ENCODE assay signal across 25 cellular contexts in genomic region chr11:133413726-133414125, GRCh38.
"Had no signal": no experiment of that assay in that cellular context is flagged by ENCODE, and none has a peak within 500 bp of the region (broad histone marks: within the 10 kb centered on the region; RNA-seq: fewer than 3 reads in every experiment).

No MANE protein-coding gene starts in this region.

- H3K27me3 Mint-ChIP-seq: stimulated activated naive B cell treated with anti-CD40 and anti-IgM and Interleukin-4, amounts not matched to agents 10 μg/mL and 1 μg/mL and 100 μg/mL, for 72 hours; stimulated activated naive CD8-positive, alpha-beta T cell treated with anti-CD3 and anti-CD28 coated beads, Interleukin-15, Interleukin-2, amounts not matched to agents 100 ng/mL and 50 ng/mL, for 24 hours had no signal

- ATAC-seq: natural killer cell; pancreas; psoas muscle; right cardiac atrium; right lobe of liver; stimulated activated effector memory CD8-positive, alpha-beta T cell treated with anti-CD3 and anti-CD28 coated beads, Interleukin-12 subunit alpha, Interleukin-12 subunit beta, amount 100 ng/mL, for 72 hours; stimulated activated naive B cell treated with anti-CD40 and anti-IgM and Interleukin-4, amounts not matched to agents 10 μg/mL and 1 μg/mL and 100 μg/mL, for 72 hours had no signal

- H3K4me3 Mint-ChIP-seq: natural killer cell; nephron; stimulated activated effector memory CD8-positive, alpha-beta T cell treated with anti-CD3 and anti-CD28 coated beads, Interleukin-12 subunit alpha, Interleukin-12 subunit beta, amount 100 ng/mL, for 72 hours; stimulated activated naive B cell treated with anti-CD40 and anti-IgM and Interleukin-4, amounts not matched to agents 10 μg/mL and 1 μg/mL and 100 μg/mL, for 72 hours; stimulated activated naive CD8-positive, alpha-beta T cell treated with anti-CD3 and anti-CD28 coated beads, Interleukin-15, Interleukin-2, amounts not matched to agents 100 ng/mL and 50 ng/mL, for 24 hours had no signal

- H3K4me1 ChIP-seq: pancreas, psoas muscle, right lobe of liver, sigmoid colon, stomach, thyroid gland, tibial nerve, upper lobe of left lung, vagina had no signal

- H3K27ac ChIP-seq: neutrophil, pancreas, psoas muscle, right lobe of liver, sigmoid colon, stomach, thoracic aorta, thyroid gland, tibial nerve, upper lobe of left lung, vagina had no signal

- H3K4me1 Mint-ChIP-seq: natural killer cell; nephron; stimulated activated effector memory CD8-positive, alpha-beta T cell treated with anti-CD3 and anti-CD28 coated beads, Interleukin-12 subunit alpha, Interleukin-12 subunit beta, amount 100 ng/mL, for 72 hours; stimulated activated naive B cell treated with anti-CD40 and anti-IgM and Interleukin-4, amounts not matched to agents 10 μg/mL and 1 μg/mL and 100 μg/mL, for 72 hours had no signal

- H3K9me3 Mint-ChIP-seq: nephron; stimulated activated naive B cell treated with anti-CD40 and anti-IgM and Interleukin-4, amounts not matched to agents 10 μg/mL and 1 μg/mL and 100 μg/mL, for 72 hours; stimulated activated naive CD8-positive, alpha-beta T cell treated with anti-CD3 and anti-CD28 coated beads, Interleukin-15, Interleukin-2, amounts not matched to agents 100 ng/mL and 50 ng/mL, for 24 hours had no signal

- H3K36me3 ChIP-seq: neutrophil, pancreas, right lobe of liver, sigmoid colon, stomach, thoracic aorta, thyroid gland, tibial nerve, upper lobe of left lung, vagina had no signal

- H3K27me3 ChIP-seq: neutrophil, pancreas, right lobe of liver, sigmoid colon, stomach, thyroid gland, tibial nerve, upper lobe of left lung, vagina had no signal

- H3K27ac Mint-ChIP-seq: natural killer cell; nephron; stimulated activated effector memory CD8-positive, alpha-beta T cell treated with anti-CD3 and anti-CD28 coated beads, Interleukin-12 subunit alpha, Interleukin-12 subunit beta, amount 100 ng/mL, for 72 hours; stimulated activated naive B cell treated with anti-CD40 and anti-IgM and Interleukin-4, amounts not matched to agents 10 μg/mL and 1 μg/mL and 100 μg/mL, for 72 hours; stimulated activated naive CD8-positive, alpha-beta T cell treated with anti-CD3 and anti-CD28 coated beads, Interleukin-15, Interleukin-2, amounts not matched to agents 100 ng/mL and 50 ng/mL, for 24 hours had no signal

- H3K4me3 ChIP-seq: pancreas, psoas muscle, right lobe of liver, sigmoid colon, stomach, thoracic aorta, thyroid gland, tibial nerve, upper lobe of left lung, vagina had no signal

- H3K36me3 Mint-ChIP-seq: natural killer cell; stimulated activated effector memory CD8-positive, alpha-beta T cell treated with anti-CD3 and anti-CD28 coated beads, Interleukin-12 subunit alpha, Interleukin-12 subunit beta, amount 100 ng/mL, for 72 hours; stimulated activated naive B cell treated with anti-CD40 and anti-IgM and Interleukin-4, amounts not matched to agents 10 μg/mL and 1 μg/mL and 100 μg/mL, for 72 hours had no signal

- H3K9me3 ChIP-seq: neutrophil, pancreas, psoas muscle, right lobe of liver, thoracic aorta, thyroid gland, tibial nerve, upper lobe of left lung, vagina had no signal

- DNase-seq: natural killer cell; nucleus accumbens; pancreas; psoas muscle; right cardiac atrium; right lobe of liver; sigmoid colon; small intestine; stimulated activated CD4-positive, alpha-beta T cell treated with anti-CD3 and anti-CD28 coated beads, Interleukin-15, amount 100 ng/mL, for 24 hours; stimulated activated CD4-positive, alpha-beta T cell treated with anti-CD3 and anti-CD28 coated beads, Interleukin-2, amount 100 ng/mL, for 24 hours; stimulated activated CD4-positive, alpha-beta T cell treated with anti-CD3 and anti-CD28 coated beads, Interleukin-2, amount 100 ng/mL, for 48 hours; stimulated activated CD4-positive, alpha-beta T cell treated with anti-CD3 and anti-CD28 coated beads, Interleukin-4, amount 100 ng/mL, for 24 hours; stimulated activated naive B cell treated with anti-CD40 and anti-IgM and Interleukin-4, amounts not matched to agents 10 μg/mL and 1 μg/mL and 100 μg/mL, for 72 hours; stimulated activated naive CD4-positive, alpha-beta T cell treated with Interleukin-2 at 50 U/mL for 16 hours; stomach; thyroid gland; trophoblast cell; upper lobe of left lung had no signal
